7 cellular contexts compared by ENCODE assay signal in the genomic region with DNA sequence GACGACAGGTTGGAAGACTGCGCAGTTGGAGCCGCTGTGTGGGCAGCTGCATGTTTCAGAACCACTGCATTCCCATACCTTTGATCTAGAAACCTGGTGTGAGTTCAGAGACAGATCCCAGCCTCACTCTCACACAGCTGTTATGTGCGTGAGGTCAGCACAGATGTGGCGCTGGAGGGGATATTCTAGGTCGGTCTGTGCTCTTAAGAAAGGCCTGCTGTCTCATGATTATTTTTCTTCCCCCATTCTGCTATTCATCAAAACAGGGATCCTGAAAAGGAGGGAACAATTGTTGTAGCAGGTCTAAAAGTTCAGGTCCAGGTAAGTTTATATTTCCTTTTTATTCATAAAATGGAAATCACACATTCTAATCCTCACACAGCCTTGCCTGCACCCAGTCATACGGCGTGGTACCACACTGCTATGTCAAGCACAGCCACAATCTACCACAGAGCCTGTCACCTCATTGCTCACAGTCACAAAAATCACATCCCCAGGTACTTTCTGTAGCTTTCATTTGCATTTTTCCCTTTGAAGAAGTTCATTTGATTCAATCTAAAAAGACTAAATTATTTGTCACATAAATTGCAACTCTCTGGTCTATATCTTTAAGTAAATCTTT. TPM values are rescaled to one million over a fixed set of nuclear protein-coding genes. Genes with fewer than 3 reads are reported as not detected.
DNase-seq lines count a peak whose midpoint lies in the region; ATAC-seq lines count a peak whose summit lies in the region.

No MANE protein-coding gene starts in this region.

- DNase-seq in HCEC 1CT = peak; percentile 31
- DNase-seq in activated CD4-positive, alpha-beta T cell treated with anti-CD3 and anti-CD28 coated beads, Interleukin-2, amount 50 U/mL, for 48 hours = peak; percentile 31 to 41
- no peak for DNase-seq in left cardiac atrium
- peak; percentile 37 for DNase-seq in stimulated activated CD4-positive, alpha-beta T cell treated with anti-CD3 and anti-CD28 coated beads, Interleukin-4, amount 100 ng/mL, for 24 hours
- no peak for DNase-seq in DMS79 treated with DMSO at 0.1 percent for 48 hours (lab: John Stamatoyannopoulos, UW)
- no peak for DNase-seq in activated gamma-delta T cell (lab: John Stamatoyannopoulos, UW)

- intact Hi-C loops in left cardiac atrium (cut with DNase I) = no loop called here

- ATAC-seq in left cardiac atrium (peak; percentile 10 to 17), GM18909 (IDR thresholded peaks at IDR 0.05; ENCODE audit: poor library complexity, unreplicated experiment) (no peak)

RNA-seq across cellular contexts. Expression of gene ZNF546, which starts 0.8 kb away (rescaled TPM):
- total RNA-seq in left cardiac atrium = 1 to 10 TPM; 5.3 to 6.8 TPM

RNA-seq across cellular contexts. Expression of gene PSMC4, which starts 26.7 kb away (rescaled TPM):
- total RNA-seq in left cardiac atrium = 10 to 100 TPM; 62.3 to 79.1 TPM

RNA-seq across cellular contexts. Expression of gene ZNF780B, which starts 58.3 kb away (rescaled TPM):
- 10 to 100 TPM; 27.6 to 28.3 TPM for total RNA-seq in left cardiac atrium

Comparison
In these comparisons a context has a peak if more than half of its experiments do, and no peak if none do; other contexts are left out.
1. DNase-seq: peak in HCEC 1CT (single experiment), activated CD4-positive, alpha-beta T cell treated with anti-CD3 and anti-CD28 coated beads, Interleukin-2, amount 50 U/mL, for 48 hours (2 of 2) and stimulated activated CD4-positive, alpha-beta T cell treated with anti-CD3 and anti-CD28 coated beads, Interleukin-4, amount 100 ng/mL, for 24 hours (single experiment); none in left cardiac atrium (single experiment), DMS79 treated with DMSO at 0.1 percent for 48 hours (single experiment) and activated gamma-delta T cell (single experiment).